1 cellular context compared by ENCODE assay signal in genomic region chr10:110067960-110068770, GRCh38.
TF ChIP-seq lines count a peak whose summit lies in the region.

No MANE protein-coding gene starts in this region.

TF ChIP-seq in K562, 482 proteins besides CTCF, POLR2A, EP300 and RAD21 (continued from another document and continues in another):
- no peak for TF ChIP-seq IRF1 (CRISPR knock-in tag; IDR thresholded peaks at IDR 0.05; ENCODE audit: borderline replicate concordance)
- no peak; the same call in 1 of the 2 replicates for TF ChIP-seq NBN (IDR thresholded peaks at IDR 0.05; ENCODE audit: low read depth)
- no peak for TF ChIP-seq FOXK2 (conservative IDR thresholded peaks at IDR 0.05 in 1 of 2, IDR thresholded peaks at IDR 0.05 in 1 of 2; ENCODE audit: low read depth in 2 of 2)
- TF ChIP-seq BDP1 (IDR thresholded peaks at IDR 0.05; ENCODE audit: insufficient read depth, insufficient read length), result no peak
- TF ChIP-seq POLR2AphosphoS5 (IDR thresholded peaks at IDR 0.05; ENCODE audit: control insufficient read depth, insufficient read depth, low read depth, low read length), result no peak
- TF ChIP-seq DACH1 (IDR thresholded peaks at IDR 0.05; ENCODE audit: partially characterized antibody), result no peak
- TF ChIP-seq NFIX (CRISPR knock-in tag; IDR thresholded peaks at IDR 0.05; ENCODE audit: low read depth), result no peak
- TF ChIP-seq EP400 (IDR thresholded peaks at IDR 0.05), result peak; percentile 30; the same call in 1 of the 2 replicates
- no peak for TF ChIP-seq SMARCA5 (IDR thresholded peaks at IDR 0.05)
- TF ChIP-seq TCFL5 (CRISPR knock-in tag; conservative IDR thresholded peaks at IDR 0.05), result no peak
- no peak for TF ChIP-seq CEBPG (CRISPR knock-in tag; IDR thresholded peaks at IDR 0.05)
- peak; percentile 81 to 86 for TF ChIP-seq CEBPG (tag; conservative IDR thresholded peaks at IDR 0.05 in 1 of 2, IDR thresholded peaks at IDR 0.05 in 1 of 2)
- peak; percentile 66; the same call in 1 of the 2 replicates for TF ChIP-seq HDAC2 (IDR thresholded peaks at IDR 0.05)
- TF ChIP-seq TRIM28 (IDR thresholded peaks at IDR 0.05), result no peak
- no peak for TF ChIP-seq NR1H2 (CRISPR knock-in tag; IDR thresholded peaks at IDR 0.05)
- TF ChIP-seq L3MBTL2 (IDR thresholded peaks at IDR 0.05), result no peak
- TF ChIP-seq CBX1 (IDR thresholded peaks at IDR 0.05; ENCODE audit: low read depth), result no peak
- peak; percentile 28 for TF ChIP-seq TBP (optimal IDR thresholded peaks at IDR 0.05; ENCODE audit: low read depth, low read length)
- peak; percentile 44 for TF ChIP-seq RFX1 (IDR thresholded peaks at IDR 0.05)
- TF ChIP-seq NCOA1 (IDR thresholded peaks at IDR 0.05; ENCODE audit: low read depth), result no peak
- peak; percentile 64 for TF ChIP-seq PRDM10 (IDR thresholded peaks at IDR 0.05; ENCODE audit: partially characterized antibody)
- TF ChIP-seq RCOR1 (IDR thresholded peaks at IDR 0.05; ENCODE audit: borderline replicate concordance in 1 of 2, low read depth in 2 of 2, low read length in 2 of 2), result peak; percentile 20 to 90; a peak in 2 of 4 replicates
- no peak for TF ChIP-seq ZNF717 (CRISPR knock-in tag; IDR thresholded peaks at IDR 0.05)
- TF ChIP-seq FOXJ2 (tag; IDR thresholded peaks at IDR 0.05), result no peak
- no peak for TF ChIP-seq NRF1 (conservative IDR thresholded peaks at IDR 0.05 in 1 of 2, IDR thresholded peaks at IDR 0.05 in 1 of 2)
- no peak for TF ChIP-seq PTBP1 (IDR thresholded peaks at IDR 0.05; ENCODE audit: low read depth, low read length)
- TF ChIP-seq FOXA1 (IDR thresholded peaks at IDR 0.05; ENCODE audit: borderline replicate concordance), result no peak
- no peak for TF ChIP-seq CAMTA2 (CRISPR knock-in tag; conservative IDR thresholded peaks at IDR 0.05)
- TF ChIP-seq ELF2 (CRISPR knock-in tag; IDR thresholded peaks at IDR 0.05), result no peak
- TF ChIP-seq SUPT5H (IDR thresholded peaks at IDR 0.05), result no peak
- 0 out of 2 replicates have a peak, but pooled peaks have one; percentile 22 for TF ChIP-seq MXI1 (IDR thresholded peaks at IDR 0.05; ENCODE audit: low read depth, low read length)
- peak; percentile 37; the same call in 1 of the 2 replicates for TF ChIP-seq JUND (IDR thresholded peaks at IDR 0.05; ENCODE audit: borderline replicate concordance, low read depth, low read length)
- no peak; the same call in 2 of the 3 replicates for TF ChIP-seq JUND (tag; IDR thresholded peaks at IDR 0.05; ENCODE audit: borderline replicate concordance, low read depth, low read length)
- TF ChIP-seq NELFE (IDR thresholded peaks at IDR 0.05; ENCODE audit: insufficient read depth, insufficient read length), result no peak
- no peak for TF ChIP-seq E2F8 (IDR thresholded peaks at IDR 0.05; ENCODE audit: low read depth, partially characterized antibody)
- no peak for TF ChIP-seq ZZZ3 (IDR thresholded peaks at IDR 0.05)
- TF ChIP-seq DIDO1 (tag; IDR thresholded peaks at IDR 0.05; ENCODE audit: low read depth), result no peak
- TF ChIP-seq SNRNP70 (optimal IDR thresholded peaks at IDR 0.05; ENCODE audit: low read depth, low read length), result no peak
- peak; percentile 13; the same call in 1 of the 2 replicates for TF ChIP-seq NFIC (IDR thresholded peaks at IDR 0.05)
- peak; percentile 65; the same call in 1 of the 2 replicates for TF ChIP-seq RB1 (IDR thresholded peaks at IDR 0.05; ENCODE audit: low read depth)
- TF ChIP-seq PRMT5 (CRISPR knock-in tag; IDR thresholded peaks at IDR 0.05), result no peak
- no peak for TF ChIP-seq NFATC3 (IDR thresholded peaks at IDR 0.05)
- no peak for TF ChIP-seq SPI1 (IDR thresholded peaks at IDR 0.05; ENCODE audit: borderline replicate concordance, low read depth, low read length)
- no peak for TF ChIP-seq REST (CRISPR knock-in tag; IDR thresholded peaks at IDR 0.05; ENCODE audit: low read depth)
- TF ChIP-seq TEAD4 (IDR thresholded peaks at IDR 0.05; ENCODE audit: low read length), result peak; percentile 45; the same call in 1 of the 2 replicates
- no peak for TF ChIP-seq TEAD4 (CRISPR knock-in tag; IDR thresholded peaks at IDR 0.05; ENCODE audit: borderline replicate concordance)
- no peak for TF ChIP-seq ERF (CRISPR knock-in tag; IDR thresholded peaks at IDR 0.05)
- TF ChIP-seq MAFG (tag; conservative IDR thresholded peaks at IDR 0.05), result no peak
- TF ChIP-seq MCM3 (IDR thresholded peaks at IDR 0.05), result no peak
- TF ChIP-seq MTA3 (IDR thresholded peaks at IDR 0.05; ENCODE audit: borderline replicate concordance), result no peak
- TF ChIP-seq RBBP5 (IDR thresholded peaks at IDR 0.05; ENCODE audit: borderline replicate concordance, insufficient read depth, low read length, poor library complexity, severe bottlenecking), result no peak
- no peak for TF ChIP-seq OTX1 (CRISPR knock-in tag; IDR thresholded peaks at IDR 0.05)
- no peak for TF ChIP-seq HNRNPK (IDR thresholded peaks at IDR 0.05; ENCODE audit: low read depth, low read length, poor library complexity, severe bottlenecking)
- TF ChIP-seq CEBPB (tag; IDR thresholded peaks at IDR 0.05), result peak; percentile 93
- TF ChIP-seq ZNF274 (IDR thresholded peaks at IDR 0.05; ENCODE audit: borderline replicate concordance, low read depth, low read length), result no peak
- TF ChIP-seq NFYB (IDR thresholded peaks at IDR 0.05; ENCODE audit: extremely low read depth, insufficient read length), result no peak
- no peak for TF ChIP-seq MYNN (IDR thresholded peaks at IDR 0.05)
- no peak for TF ChIP-seq MYNN (CRISPR knock-in tag; IDR thresholded peaks at IDR 0.05)
- no peak for TF ChIP-seq ZNF707 (CRISPR knock-in tag; conservative IDR thresholded peaks at IDR 0.05)
- TF ChIP-seq ZNF785 (CRISPR knock-in tag; IDR thresholded peaks at IDR 0.05), result no peak
- TF ChIP-seq HDGF (IDR thresholded peaks at IDR 0.05), result no peak
- TF ChIP-seq ARID1B (IDR thresholded peaks at IDR 0.05), result peak; percentile 79
